Comparison of ENCODE assay signal across 1 cellular context in genomic region chr1:179930867-179931266, GRCh38.
TF ChIP-seq lines count a peak whose summit lies in the region.

No MANE protein-coding gene starts in this region.

TF ChIP-seq in HEK293, 187 proteins besides CTCF, POLR2A, EP300 and RAD21 (continued from another document and continues in another):
- TF ChIP-seq ZSCAN23 (tag by site-specific recombination; IDR thresholded peaks at IDR 0.05) (peak; percentile 88; the same call in 1 of the 2 replicates), ZNF785 (tag by site-specific recombination; IDR thresholded peaks at IDR 0.05) (no peak), ZNF48 (tag by site-specific recombination; IDR thresholded peaks at IDR 0.05) (no peak), ZNF529 (tag by site-specific recombination; IDR thresholded peaks at IDR 0.05; ENCODE audit: insufficient replicate concordance) (no peak), ZNF639 (tag by site-specific recombination; IDR thresholded peaks at IDR 0.05) (peak; percentile 93), GLIS2 (tag by site-specific recombination; IDR thresholded peaks at IDR 0.05) (no peak), ZSCAN18 (tag by site-specific recombination; IDR thresholded peaks at IDR 0.05) (no peak), ZNF623 (tag by site-specific recombination; IDR thresholded peaks at IDR 0.05) (no peak; the same call in 1 of the 2 replicates), ZNF701 (tag by site-specific recombination; IDR thresholded peaks at IDR 0.05) (no peak), GLI2 (tag by site-specific recombination; IDR thresholded peaks at IDR 0.05; ENCODE audit: borderline replicate concordance, low read depth) (peak; percentile 90), ZFP37 (tag by site-specific recombination; IDR thresholded peaks at IDR 0.05) (peak; percentile 59; the same call in 1 of the 2 replicates), SCRT2 (tag by site-specific recombination; IDR thresholded peaks at IDR 0.05) (peak; percentile 77), ZNF530 (tag by site-specific recombination; IDR thresholded peaks at IDR 0.05; ENCODE audit: low read depth) (no peak), ZNF707 (tag by site-specific recombination; IDR thresholded peaks at IDR 0.05) (no peak), ZNF335 (tag by site-specific recombination; conservative IDR thresholded peaks at IDR 0.05) (peak; percentile 83), ZFP3 (tag by site-specific recombination; IDR thresholded peaks at IDR 0.05; ENCODE audit: low read depth) (no peak), ZNF202 (tag by site-specific recombination; IDR thresholded peaks at IDR 0.05; ENCODE audit: borderline replicate concordance) (no peak), TRIM28 (IDR thresholded peaks at IDR 0.05; ENCODE audit: borderline replicate concordance, low read length) (no peak), KLF16 (tag by site-specific recombination; IDR thresholded peaks at IDR 0.05) (no peak; the same call in 1 of the 2 replicates), ZNF354C (tag by site-specific recombination; IDR thresholded peaks at IDR 0.05; ENCODE audit: borderline replicate concordance, low read depth) (no peak), ZNF112 (tag by site-specific recombination; IDR thresholded peaks at IDR 0.05) (no peak), BCL11A (tag by site-specific recombination; IDR thresholded peaks at IDR 0.05; ENCODE audit: low read depth) (peak; percentile 88; the same call in 1 of the 2 replicates), ZNF670 (tag by site-specific recombination; IDR thresholded peaks at IDR 0.05; ENCODE audit: low read depth) (no peak), ZNF350 (tag by site-specific recombination; IDR thresholded peaks at IDR 0.05) (no peak), IKZF3 (tag by site-specific recombination; IDR thresholded peaks at IDR 0.05) (peak; percentile 72), ZNF518A (tag by site-specific recombination; conservative IDR thresholded peaks at IDR 0.05; ENCODE audit: low read depth) (0 out of 2 replicates have a peak, but pooled peaks have one; percentile 34), BCL6B (tag by site-specific recombination; IDR thresholded peaks at IDR 0.05) (peak; percentile 92), ZNF704 (tag by site-specific recombination; IDR thresholded peaks at IDR 0.05) (no peak), ZNF324 (tag by site-specific recombination; IDR thresholded peaks at IDR 0.05) (0 out of 2 replicates have a peak, but pooled peaks have one; percentile 47), ZNF155 (tag by site-specific recombination; IDR thresholded peaks at IDR 0.05) (no peak), PRDM10 (tag by site-specific recombination; IDR thresholded peaks at IDR 0.05) (peak; percentile 95), ZNF654 (tag by site-specific recombination; IDR thresholded peaks at IDR 0.05; ENCODE audit: low read depth) (no peak; the same call in 1 of the 2 replicates), ZNF449 (tag by site-specific recombination; IDR thresholded peaks at IDR 0.05) (no peak), ZNF510 (tag by site-specific recombination; IDR thresholded peaks at IDR 0.05; ENCODE audit: insufficient replicate concordance) (no peak), ZSCAN30 (tag by site-specific recombination; IDR thresholded peaks at IDR 0.05) (no peak; the same call in 1 of the 2 replicates), ZNF133 (tag by site-specific recombination; IDR thresholded peaks at IDR 0.05) (no peak), ZNF138 (tag by site-specific recombination; IDR thresholded peaks at IDR 0.05; ENCODE audit: borderline replicate concordance) (no peak), ZNF677 (tag by site-specific recombination; IDR thresholded peaks at IDR 0.05) (no peak), PRDM6 (tag by site-specific recombination; IDR thresholded peaks at IDR 0.05) (peak; percentile 94), ZNF146 (tag by site-specific recombination; IDR thresholded peaks at IDR 0.05) (no peak), ZNF23 (tag by site-specific recombination; IDR thresholded peaks at IDR 0.05; ENCODE audit: borderline replicate concordance) (no peak)
